In genomic region chr2:26187114-26187513, GRCh38 we compare ENCODE assay signal across 15 cellular contexts.
"Had no signal": no experiment of that assay in that cellular context is flagged by ENCODE, and none has a peak within 500 bp of the region (broad histone marks: within the 10 kb centered on the region; RNA-seq: fewer than 3 reads in every experiment).

No MANE protein-coding gene starts in this region.

- H3K4me1 ChIP-seq: testis had no signal

- ATAC-seq: activated CD4-positive, CD25-positive, alpha-beta regulatory T cell treated with anti-CD3 and anti-CD28 coated beads, Interleukin-2, amount 50 U/mL, for 24 hours; stimulated activated naive CD8-positive, alpha-beta T cell treated with anti-CD3 and anti-CD28 coated beads, Interleukin-15, amount 100 ng/mL, for 72 hours had no signal

- DNase-seq: activated effector memory CD4-positive, alpha-beta T cell treated with anti-CD3 and anti-CD28 coated beads, Interleukin-2, amount 50 U/mL, for 16 hours; activated naive CD8-positive, alpha-beta T cell treated with anti-CD3 and anti-CD28 coated beads, Interleukin-2, amount 10 ng/mL, durations not matched to agents 7 days and 5 days; brain microvascular endothelial cell; effector CD8-positive, alpha-beta T cell; foreskin fibroblast; hypothalamus; left ventricle myocardium inferior; nephron progenitor cell; spleen; stimulated activated naive CD8-positive, alpha-beta T cell treated with anti-CD3 and anti-CD28 coated beads, Interleukin-15, amount 100 ng/mL, for 72 hours; SW 1271; T-helper 9 cell; testis had no signal

- H3K4me3 ChIP-seq: left ventricle myocardium inferior, sigmoid colon, spleen, testis had no signal

- H3K27me3 ChIP-seq: brain microvascular endothelial cell, sigmoid colon, testis had no signal

- H3K27ac ChIP-seq: brain microvascular endothelial cell, left ventricle myocardium inferior, sigmoid colon, spleen, testis had no signal

- H3K9me3 ChIP-seq: left ventricle myocardium inferior, sigmoid colon, spleen, testis had no signal
